Comparison of ENCODE assay signal across 10 cellular contexts in the genomic region with DNA sequence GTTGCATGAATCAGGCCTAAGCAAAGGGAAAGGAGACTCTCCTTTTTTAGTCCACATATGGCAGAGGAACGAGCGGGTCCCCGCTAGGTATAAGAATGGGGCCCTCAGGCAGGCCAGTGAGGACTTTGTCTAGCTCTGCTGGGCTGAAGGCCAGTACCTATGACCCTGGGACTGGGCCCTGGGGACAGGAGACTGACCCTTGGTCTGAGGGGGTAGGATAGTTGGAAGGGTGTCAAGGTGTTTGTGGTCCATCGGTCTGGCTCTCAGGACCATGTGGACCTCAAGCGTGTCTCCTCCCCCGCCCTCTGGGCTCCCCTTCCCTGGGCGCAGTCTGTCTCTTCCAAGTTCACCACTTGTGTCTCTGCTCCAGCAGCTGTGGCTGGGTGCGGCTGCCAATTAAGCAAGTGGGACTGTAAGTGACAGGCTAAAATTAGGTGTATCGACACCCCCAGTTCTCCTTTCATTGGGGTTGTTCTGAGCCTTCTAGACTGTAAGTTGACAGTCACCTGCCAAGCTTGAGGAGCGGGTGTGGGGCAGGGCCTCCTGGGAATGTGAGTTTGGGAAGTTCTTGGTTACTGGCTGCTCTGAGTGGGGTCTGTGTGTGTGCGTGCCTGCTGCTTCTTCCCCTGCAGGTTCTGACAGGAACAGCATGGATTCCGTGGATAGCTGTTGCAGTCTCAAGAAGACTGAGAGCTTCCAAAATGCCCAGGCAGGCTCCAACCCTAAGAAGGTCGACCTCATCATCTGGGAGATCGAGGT. TPM values are rescaled to one million over a fixed set of nuclear protein-coding genes. Genes with fewer than 3 reads are reported as not detected.
DNase-seq lines count a peak whose midpoint lies in the region; ATAC-seq and TF ChIP-seq lines count a peak whose summit lies in the region.
"Had no signal": no experiment of that assay in that cellular context is flagged by ENCODE, and none has a peak within 500 bp of the region (broad histone marks: within the 10 kb centered on the region; RNA-seq: fewer than 3 reads in every experiment).

No MANE protein-coding gene starts in this region.

- H3K4me1 Mint-ChIP-seq in WTC11, result peaks cover 66% of the 10 kb centered on the region

- H3K4me3 ChIP-seq in heart left ventricle, result no peak overlapping the region
- peak overlapping the region; percentile 24 for H3K4me3 ChIP-seq in psoas muscle

- TF ChIP-seq CTCF in GM12873 (IDR thresholded peaks at IDR 0.05; ENCODE audit: insufficient read depth, low read depth, low read length, missing control alignments) (peak; percentile 8), WTC11 (IDR thresholded peaks at IDR 0.05) (no peak), heart left ventricle (IDR thresholded peaks at IDR 0.05) (peak in 7 of 12 donors; percentile 16 to 35 (median 18)), psoas muscle (IDR thresholded peaks at IDR 0.05) (peak; percentile 29)

- POLR2A ChIA-PET in WTC11 (lab: Charles Lee), result no interaction called here

- peak; percentile 38 for DNase-seq in WTC11 (ENCODE audit: low spot score)
- peak; percentile 59 to 89 (median 76) for DNase-seq in heart left ventricle
- DNase-seq in psoas muscle, result peak; percentile 59 to 86
- DNase-seq in OCI-M1 (lab: John Stamatoyannopoulos, UW), result no peak
- DNase-seq in RPMI8226, result no peak
- DNase-seq in NCI-H1417 treated with DMSO at 0.1 percent for 48 hours (lab: John Stamatoyannopoulos, UW), result no peak
- DNase-seq: activated CD8-positive, alpha-beta memory T cell treated with anti-CD3 and anti-CD28 coated beads, Interleukin-2, amount 50 U/mL, for 4 hours; stimulated activated CD4-positive, alpha-beta T cell treated with anti-CD3 and anti-CD28 coated beads, Interleukin-4, amount 100 ng/mL, for 1 hour had no signal

- H3K27ac ChIP-seq in heart left ventricle (peak overlapping the region; percentile 53 to 96 (median 86)), psoas muscle (peak overlapping the region; percentile 92)

- no peaks in the 10 kb centered on the region for H3K27me3 Mint-ChIP-seq in WTC11 (ENCODE audit: low read depth)

- peak overlapping the region; percentile 86 for H3K27ac Mint-ChIP-seq in WTC11

- CTCF ChIA-PET in WTC11 (lab: Charles Lee), result interaction anchor here (0.5 to 6.8 kb wide), 26 partner anchors 10 to 674 kb away, joined by 3 to 38 read pairs (median 4); a partner anchor contains a TSS

- no peaks in the 10 kb centered on the region for H3K9me3 ChIP-seq in heart left ventricle
- H3K9me3 ChIP-seq in psoas muscle, result no peaks in the 10 kb centered on the region

- ATAC-seq in WTC11 (peak; percentile 50), heart left ventricle (peak; percentile 62 to 69 (median 64)), psoas muscle (peak; percentile 58 to 77 (median 72)), HG03571 (IDR thresholded peaks at IDR 0.05; ENCODE audit: unreplicated experiment) (no peak)

- intact Hi-C loops in heart left ventricle (cut with DNase I), result loop anchor here in 7 of 10 donors (1.0 to 10.0 kb wide), 5 partner anchors 23 to 105 kb away; no protein-coding TSS in a partner anchor
- intact Hi-C loops in psoas muscle (cut with DNase I), result no loop called here

- 41 to 56% (median 50%) methylated on average over 12 to 14 of the region's 14 CpGs for WGBS in heart left ventricle, 4 donors
- 17 to 37% (median 20%) methylated on average over 14 of the region's 14 CpGs for WGBS in psoas muscle, 3 donors

- H3K27me3 ChIP-seq in heart left ventricle (no peaks in the 10 kb centered on the region), psoas muscle (ENCODE audit: insufficient read depth in 3 of 3, low read length in 2 of 3) (no peaks in the 10 kb centered on the region)

- H3K4me3 Mint-ChIP-seq in WTC11, result no peak overlapping the region

- TF ChIP-seq POLR2A in heart left ventricle (IDR thresholded peaks at IDR 0.05), result no peak

- peaks cover 0 to 40% (median 20%) of the 10 kb centered on the region in 9 donors for H3K36me3 ChIP-seq in heart left ventricle
- peaks cover 0 to 42% of the 10 kb centered on the region in 2 donors for H3K36me3 ChIP-seq in psoas muscle (ENCODE audit: insufficient read depth in 1 of 2, low read depth in 1 of 2)

- H3K9me3 Mint-ChIP-seq in WTC11, result no peaks in the 10 kb centered on the region

- H3K36me3 Mint-ChIP-seq in WTC11, result peaks cover 39% of the 10 kb centered on the region

- H3K4me1 ChIP-seq in heart left ventricle (peaks cover 6 to 93% (median 72%) of the 10 kb centered on the region in 12 donors), psoas muscle (peaks cover 65% of the 10 kb centered on the region)

TF ChIP-seq in WTC11, 78 proteins besides CTCF, POLR2A, EP300 and RAD21 (continues in another document):
- TF ChIP-seq, protein P1, sequence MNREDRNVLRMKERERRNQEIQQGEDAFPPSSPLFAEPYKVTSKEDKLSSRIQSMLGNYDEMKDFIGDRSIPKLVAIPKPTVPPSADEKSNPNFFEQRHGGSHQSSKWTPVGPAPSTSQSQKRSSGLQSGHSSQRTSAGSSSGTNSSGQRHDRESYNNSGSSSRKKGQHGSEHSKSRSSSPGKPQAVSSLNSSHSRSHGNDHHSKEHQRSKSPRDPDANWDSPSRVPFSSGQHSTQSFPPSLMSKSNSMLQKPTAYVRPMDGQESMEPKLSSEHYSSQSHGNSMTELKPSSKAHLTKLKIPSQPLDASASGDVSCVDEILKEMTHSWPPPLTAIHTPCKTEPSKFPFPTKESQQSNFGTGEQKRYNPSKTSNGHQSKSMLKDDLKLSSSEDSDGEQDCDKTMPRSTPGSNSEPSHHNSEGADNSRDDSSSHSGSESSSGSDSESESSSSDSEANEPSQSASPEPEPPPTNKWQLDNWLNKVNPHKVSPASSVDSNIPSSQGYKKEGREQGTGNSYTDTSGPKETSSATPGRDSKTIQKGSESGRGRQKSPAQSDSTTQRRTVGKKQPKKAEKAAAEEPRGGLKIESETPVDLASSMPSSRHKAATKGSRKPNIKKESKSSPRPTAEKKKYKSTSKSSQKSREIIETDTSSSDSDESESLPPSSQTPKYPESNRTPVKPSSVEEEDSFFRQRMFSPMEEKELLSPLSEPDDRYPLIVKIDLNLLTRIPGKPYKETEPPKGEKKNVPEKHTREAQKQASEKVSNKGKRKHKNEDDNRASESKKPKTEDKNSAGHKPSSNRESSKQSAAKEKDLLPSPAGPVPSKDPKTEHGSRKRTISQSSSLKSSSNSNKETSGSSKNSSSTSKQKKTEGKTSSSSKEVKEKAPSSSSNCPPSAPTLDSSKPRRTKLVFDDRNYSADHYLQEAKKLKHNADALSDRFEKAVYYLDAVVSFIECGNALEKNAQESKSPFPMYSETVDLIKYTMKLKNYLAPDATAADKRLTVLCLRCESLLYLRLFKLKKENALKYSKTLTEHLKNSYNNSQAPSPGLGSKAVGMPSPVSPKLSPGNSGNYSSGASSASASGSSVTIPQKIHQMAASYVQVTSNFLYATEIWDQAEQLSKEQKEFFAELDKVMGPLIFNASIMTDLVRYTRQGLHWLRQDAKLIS (CRISPR knock-in tag; IDR thresholded peaks at IDR 0.05; ENCODE audit: borderline replicate concordance), result no peak
- TF ChIP-seq MXD4 (CRISPR knock-in tag; IDR thresholded peaks at IDR 0.05; ENCODE audit: borderline replicate concordance), result no peak
- TF ChIP-seq, protein P2, sequence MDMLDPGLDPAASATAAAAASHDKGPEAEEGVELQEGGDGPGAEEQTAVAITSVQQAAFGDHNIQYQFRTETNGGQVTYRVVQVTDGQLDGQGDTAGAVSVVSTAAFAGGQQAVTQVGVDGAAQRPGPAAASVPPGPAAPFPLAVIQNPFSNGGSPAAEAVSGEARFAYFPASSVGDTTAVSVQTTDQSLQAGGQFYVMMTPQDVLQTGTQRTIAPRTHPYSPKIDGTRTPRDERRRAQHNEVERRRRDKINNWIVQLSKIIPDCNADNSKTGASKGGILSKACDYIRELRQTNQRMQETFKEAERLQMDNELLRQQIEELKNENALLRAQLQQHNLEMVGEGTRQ (CRISPR knock-in tag; IDR thresholded peaks at IDR 0.05), result no peak
- TF ChIP-seq, protein P3, sequence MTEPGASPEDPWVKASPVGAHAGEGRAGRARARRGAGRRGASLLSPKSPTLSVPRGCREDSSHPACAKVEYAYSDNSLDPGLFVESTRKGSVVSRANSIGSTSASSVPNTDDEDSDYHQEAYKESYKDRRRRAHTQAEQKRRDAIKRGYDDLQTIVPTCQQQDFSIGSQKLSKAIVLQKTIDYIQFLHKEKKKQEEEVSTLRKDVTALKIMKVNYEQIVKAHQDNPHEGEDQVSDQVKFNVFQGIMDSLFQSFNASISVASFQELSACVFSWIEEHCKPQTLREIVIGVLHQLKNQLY (CRISPR knock-in tag; IDR thresholded peaks at IDR 0.05), result no peak
- TF ChIP-seq, protein P4, sequence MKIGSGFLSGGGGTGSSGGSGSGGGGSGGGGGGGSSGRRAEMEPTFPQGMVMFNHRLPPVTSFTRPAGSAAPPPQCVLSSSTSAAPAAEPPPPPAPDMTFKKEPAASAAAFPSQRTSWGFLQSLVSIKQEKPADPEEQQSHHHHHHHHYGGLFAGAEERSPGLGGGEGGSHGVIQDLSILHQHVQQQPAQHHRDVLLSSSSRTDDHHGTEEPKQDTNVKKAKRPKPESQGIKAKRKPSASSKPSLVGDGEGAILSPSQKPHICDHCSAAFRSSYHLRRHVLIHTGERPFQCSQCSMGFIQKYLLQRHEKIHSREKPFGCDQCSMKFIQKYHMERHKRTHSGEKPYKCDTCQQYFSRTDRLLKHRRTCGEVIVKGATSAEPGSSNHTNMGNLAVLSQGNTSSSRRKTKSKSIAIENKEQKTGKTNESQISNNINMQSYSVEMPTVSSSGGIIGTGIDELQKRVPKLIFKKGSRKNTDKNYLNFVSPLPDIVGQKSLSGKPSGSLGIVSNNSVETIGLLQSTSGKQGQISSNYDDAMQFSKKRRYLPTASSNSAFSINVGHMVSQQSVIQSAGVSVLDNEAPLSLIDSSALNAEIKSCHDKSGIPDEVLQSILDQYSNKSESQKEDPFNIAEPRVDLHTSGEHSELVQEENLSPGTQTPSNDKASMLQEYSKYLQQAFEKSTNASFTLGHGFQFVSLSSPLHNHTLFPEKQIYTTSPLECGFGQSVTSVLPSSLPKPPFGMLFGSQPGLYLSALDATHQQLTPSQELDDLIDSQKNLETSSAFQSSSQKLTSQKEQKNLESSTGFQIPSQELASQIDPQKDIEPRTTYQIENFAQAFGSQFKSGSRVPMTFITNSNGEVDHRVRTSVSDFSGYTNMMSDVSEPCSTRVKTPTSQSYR (CRISPR knock-in tag; IDR thresholded peaks at IDR 0.05), result no peak

RNA-seq across cellular contexts. Expression of a gene that starts 24.5 kb away (rescaled TPM):
- total RNA-seq in WTC11 (2021) (55.9 to 74.5 TPM (median 56.2 TPM) in 3 replicates), heart left ventricle (100 to 1,000 TPM in 8 of 9 donors, 10 to 100 TPM in 1; 77.4 to 240 (median 133) TPM), psoas muscle (100 to 1,000 TPM in 2 of 4 donors, 10 to 100 TPM in 2; 86.0 to 231 (median 105) TPM)
- polyA plus RNA-seq in heart left ventricle (10 to 100 TPM; 55.8 to 63.4 TPM), psoas muscle (100 to 1,000 TPM in 1 of 3 donors, 10 to 100 TPM in 2; 42.3 to 127 (median 61.6) TPM)

Comparison
In these comparisons a context has a peak if more than half of its experiments do, and no peak if none do; other contexts are left out.
1. DNase-seq: peak in WTC11 (single experiment), heart left ventricle (5 of 5) and psoas muscle (2 of 2); none in OCI-M1 (single experiment), RPMI8226 (single experiment) and NCI-H1417 treated with DMSO at 0.1 percent for 48 hours (single experiment).
2. intact Hi-C loops: an anchor here in heart left ventricle (1.0 to 10.0 kb wide); none called in psoas muscle.